Comparison of ENCODE assay signal across 8 cellular contexts in genomic region chr15:52112203-52112750, GRCh38. TPM values are rescaled to one million over a fixed set of nuclear protein-coding genes. Genes with fewer than 3 reads are reported as not detected.
DNase-seq lines count a peak whose midpoint lies in the region; ATAC-seq and TF ChIP-seq lines count a peak whose summit lies in the region.

No MANE protein-coding gene starts in this region.

- no peaks in the 10 kb centered on the region for H3K36me3 ChIP-seq in gastrocnemius medialis

- DNase-seq in AG04450 (ENCODE audit: low read depth, low spot score) (no peak), activated T-cell treated with anti-CD3 and anti-CD28 coated beads for 24 hours (ENCODE audit: low read depth) (peak; percentile 23), fibroblast of pulmonary artery (ENCODE audit: low read depth) (no peak), gastrocnemius medialis (no peak), NCI-H187 treated with DMSO at 0.1 percent for 48 hours (lab: John Stamatoyannopoulos, UW) (no peak), KG1 (lab: John Stamatoyannopoulos, UW) (no peak), NCI-H2107 (lab: John Stamatoyannopoulos, UW) (no peak)

- in situ Hi-C loops in gastrocnemius medialis (cut with MboI; ENCODE audit: low sequenced_read_pairs in 4 of 4) = no loop called here

- intact Hi-C loops in gastrocnemius medialis (cut with DNase I; ENCODE audit: low total_unique reads) = no loop called here

- H3K27ac ChIP-seq in AG04450 (ENCODE audit: low read depth, low read length) (no peak overlapping the region), gastrocnemius medialis (no peak overlapping the region)

- no peak for TF ChIP-seq POLR2A in gastrocnemius medialis (IDR thresholded peaks at IDR 0.05)

- no peaks in the 10 kb centered on the region for H3K4me1 ChIP-seq in gastrocnemius medialis

- H3K4me3 ChIP-seq in AG04450 (ENCODE audit: low read depth, low read length) (peak overlapping the region; percentile 46), fibroblast of pulmonary artery (replicated peaks; ENCODE audit: low read depth, low read length) (peak overlapping the region; percentile 41), gastrocnemius medialis (peak overlapping the region; percentile 5 to 30 (median 16))

- CTCF ChIA-PET in AG04450 (lab: Charles Lee) = interaction anchor here (0.7 to 1.2 kb wide), 2 partner anchors 34 to 623 kb away, joined by 3 read pairs; no protein-coding TSS in a partner anchor

- H3K27me3 ChIP-seq in AG04450 (ENCODE audit: control insufficient read depth, insufficient read depth, low read length) (peaks cover 23% of the 10 kb centered on the region), gastrocnemius medialis (peaks cover 18 to 31% (median 22%) of the 10 kb centered on the region in 3 donors)

- TF ChIP-seq CTCF in AG04450 (IDR thresholded peaks at IDR 0.05; ENCODE audit: low read depth, low read length) (no peak), fibroblast of pulmonary artery (IDR thresholded peaks at IDR 0.05; ENCODE audit: low read length, missing control alignments) (no peak), gastrocnemius medialis (IDR thresholded peaks at IDR 0.05 in 4 of 5, conservative IDR thresholded peaks at IDR 0.05 in 1 of 5) (no peak)

- H3K9me3 ChIP-seq in AG04450 (ENCODE audit: control insufficient read depth, insufficient read depth, low read length) (no peaks in the 10 kb centered on the region; the same call in 1 of the 2 replicates), gastrocnemius medialis (no peaks in the 10 kb centered on the region)

- ATAC-seq in HG02970 (IDR thresholded peaks at IDR 0.05; ENCODE audit: low FRiP score, unreplicated experiment) (peak; percentile 36), gastrocnemius medialis (no peak)

- POLR2A ChIA-PET in AG04450 (lab: Yijun Ruan, JAX) = no interaction called here

RNA-seq across cellular contexts. Expression of gene BCL2L10, which starts 0.3 kb away (rescaled TPM):
- polyA plus RNA-seq in AG04450 (2011; rRNA removed) = 0.11 and 0.15 TPM in 2 replicates
- polyA minus RNA-seq in AG04450 (2011; rRNA and poly(A)+ RNA removed) = not detected in 2 replicates
- total RNA-seq in gastrocnemius medialis = not detected
